In genomic region chr11:47314992-47315391, GRCh38 we compare ENCODE assay signal across 20 cellular contexts. TPM values are rescaled to one million over a fixed set of nuclear protein-coding genes. Genes with fewer than 3 reads are reported as not detected.
DNase-seq lines count a peak whose midpoint lies in the region; ATAC-seq and TF ChIP-seq lines count a peak whose summit lies in the region.
"Had no signal": no experiment of that assay in that cellular context is flagged by ENCODE, and none has a peak within 500 bp of the region (broad histone marks: within the 10 kb centered on the region; RNA-seq: fewer than 3 reads in every experiment).

No MANE protein-coding gene starts in this region.

- no peak overlapping the region for H3K4me3 ChIP-seq in BJ (ENCODE audit: low read depth, low read length)
- no peak overlapping the region for H3K4me3 ChIP-seq in BE2C (ENCODE audit: low read depth, low read length)
- H3K4me3 ChIP-seq: BLaER1, GM23338, K562 had no signal

- POLR2A ChIA-PET in BJ (lab: Charles Lee), result no interaction called here

- TF ChIP-seq CTCF in BJ (IDR thresholded peaks at IDR 0.05; ENCODE audit: insufficient read depth, low read depth, low read length), result no peak
- no peak for TF ChIP-seq CTCF in BE2C (IDR thresholded peaks at IDR 0.05; ENCODE audit: low read depth, low read length)

- H3K27me3 ChIP-seq in BJ (ENCODE audit: control insufficient read depth, insufficient read depth, low read length) (no peaks in the 10 kb centered on the region), BE2C (no peaks in the 10 kb centered on the region)
- H3K27me3 ChIP-seq: BLaER1 had no signal

- H3K9me3 Mint-ChIP-seq in activated naive CD8-positive, alpha-beta T cell treated with anti-CD3 and anti-CD28 coated beads for 36 hours, result no peaks in the 10 kb centered on the region
- H3K9me3 Mint-ChIP-seq: CD4-positive, alpha-beta memory T cell; GM23338 had no signal

- H3K36me3 ChIP-seq in BJ (ENCODE audit: control insufficient read depth, insufficient read depth, low read length) (peaks cover 8% of the 10 kb centered on the region), BE2C (no peaks in the 10 kb centered on the region; the same call in 1 of the 2 replicates)

- no peak overlapping the region for H3K4me3 Mint-ChIP-seq in activated naive CD8-positive, alpha-beta T cell treated with anti-CD3 and anti-CD28 coated beads for 36 hours
- H3K4me3 Mint-ChIP-seq: CD4-positive, alpha-beta memory T cell; GM23338 had no signal

- CTCF ChIA-PET in BJ (lab: Yijun Ruan, JAX), result interaction anchor here (0.6 to 0.7 kb wide), 3 partner anchors 14 to 52 kb away, joined by 3 read pairs; no protein-coding TSS in a partner anchor

- H3K27ac Mint-ChIP-seq in activated naive CD8-positive, alpha-beta T cell treated with anti-CD3 and anti-CD28 coated beads for 36 hours, result no peak overlapping the region
- H3K27ac Mint-ChIP-seq: GM23338 had no signal

- H3K4me1 ChIP-seq in BE2C, result no peaks in the 10 kb centered on the region
- H3K4me1 ChIP-seq: BLaER1 had no signal

- peaks cover 10% of the 10 kb centered on the region for H3K36me3 Mint-ChIP-seq in activated naive CD8-positive, alpha-beta T cell treated with anti-CD3 and anti-CD28 coated beads for 36 hours

- DNase-seq in BJ (ENCODE audit: low read depth), result peak; percentile 35
- DNase-seq in GM04504 (ENCODE audit: low read depth), result peak; percentile 61
- peak; percentile 65 for DNase-seq in mesenteric fat pad (ENCODE audit: low spot score)
- no peak for DNase-seq in activated naive CD8-positive, alpha-beta T cell treated with anti-CD3 and anti-CD28 coated beads for 36 hours
- DNase-seq in BE2C, result no peak
- no peak for DNase-seq in MV-4-11 (lab: John Stamatoyannopoulos, UW)
- DNase-seq in NCI-H187 treated with DMSO at 0.1 percent for 48 hours (lab: John Stamatoyannopoulos, UW), result no peak
- DNase-seq: ACHN; CD4-positive, alpha-beta memory T cell; NCI-H1417; NCI-H187; NCI-H2227 treated with DMSO at 0.1 percent for 48 hours; NCI-H510A treated with DMSO at 0.1 percent for 48 hours; NCI-H774 had no signal

- H3K9me3 ChIP-seq in BE2C, result no peaks in the 10 kb centered on the region
- H3K9me3 ChIP-seq: BLaER1 had no signal

- peak; percentile 39; the same call in 1 of the 3 replicates for ATAC-seq in SK-N-SH treated with all-trans-retinoic acid at 6 μM for 48 hours
- ATAC-seq: GM23338, HCT116, K562, Right ventricle myocardium inferior had no signal

- no peaks in the 10 kb centered on the region for H3K27me3 Mint-ChIP-seq in activated naive CD8-positive, alpha-beta T cell treated with anti-CD3 and anti-CD28 coated beads for 36 hours
- H3K27me3 Mint-ChIP-seq: CD4-positive, alpha-beta memory T cell had no signal

- peaks cover 6% of the 10 kb centered on the region for H3K4me1 Mint-ChIP-seq in activated naive CD8-positive, alpha-beta T cell treated with anti-CD3 and anti-CD28 coated beads for 36 hours
- H3K4me1 Mint-ChIP-seq: GM23338 had no signal

TF ChIP-seq in SK-N-SH treated with all-trans-retinoic acid at 6 μM for 48 hours, 23 proteins besides CTCF, POLR2A, EP300 and RAD21:
- TF ChIP-seq ARNTL (CRISPR knock-in tag; IDR thresholded peaks at IDR 0.05; ENCODE audit: borderline replicate concordance, low read depth), result no peak
- no peak for TF ChIP-seq TCF4 (CRISPR knock-in tag; IDR thresholded peaks at IDR 0.05; ENCODE audit: borderline replicate concordance)
- no peak for TF ChIP-seq TOX (CRISPR knock-in tag; IDR thresholded peaks at IDR 0.05; ENCODE audit: borderline replicate concordance)
- TF ChIP-seq GLIS3 (CRISPR knock-in tag; IDR thresholded peaks at IDR 0.05), result no peak
- TF ChIP-seq CSDC2 (CRISPR knock-in tag; IDR thresholded peaks at IDR 0.05), result no peak
- TF ChIP-seq RARB (CRISPR knock-in tag; IDR thresholded peaks at IDR 0.05), result no peak
- TF ChIP-seq CSRNP3 (CRISPR knock-in tag; IDR thresholded peaks at IDR 0.05), result no peak
- TF ChIP-seq OSR1 (CRISPR knock-in tag; IDR thresholded peaks at IDR 0.05), result no peak
- TF ChIP-seq ZFP30 (CRISPR knock-in tag; IDR thresholded peaks at IDR 0.05), result no peak

RNA-seq across cellular contexts. Expression of gene MYBPC3, which starts 37.5 kb away (rescaled TPM):
- polyA plus RNA-seq in BJ (2011; rRNA removed), result not detected in 2 replicates
- not detected in 2 replicates for polyA minus RNA-seq in BJ (2011; rRNA and poly(A)+ RNA removed)
- total RNA-seq in mesenteric fat pad, result 0.48 TPM
- total RNA-seq in activated naive CD8-positive, alpha-beta T cell treated with anti-CD3 and anti-CD28 coated beads for 36 hours, result not detected
- polyA plus RNA-seq in BE2C (2012; ENCODE audit: insufficient read depth, insufficient read length, low read depth), result 0.20 TPM
- total RNA-seq: CD4-positive, alpha-beta memory T cell; GM23338; K562 had no signal
- polyA plus RNA-seq: CD4-positive, alpha-beta memory T cell; GM23338 had no signal

RNA-seq across cellular contexts. Expression of gene MADD, which starts 45.1 kb away (rescaled TPM):
- 15.4 and 19.8 TPM in 2 replicates for polyA plus RNA-seq in BJ (2011; rRNA removed)
- 40.6 and 46.1 TPM in 2 replicates for polyA minus RNA-seq in BJ (2011; rRNA and poly(A)+ RNA removed)
- 35.7 TPM for total RNA-seq in mesenteric fat pad
- 10 to 100 TPM; 50.9 to 51.2 TPM for total RNA-seq in activated naive CD8-positive, alpha-beta T cell treated with anti-CD3 and anti-CD28 coated beads for 36 hours
- 47.1 TPM for polyA plus RNA-seq in BE2C (2012; ENCODE audit: insufficient read depth, insufficient read length, low read depth)

RNA-seq across cellular contexts. Expression of gene NR1H3, which starts 57.2 kb away (rescaled TPM):
- polyA plus RNA-seq in BJ (2011; rRNA removed), result 20.7 and 25.9 TPM in 2 replicates
- 14.9 and 27.7 TPM in 2 replicates for polyA minus RNA-seq in BJ (2011; rRNA and poly(A)+ RNA removed)
- 73.2 TPM for total RNA-seq in mesenteric fat pad
- 1 to 10 TPM; 8.1 to 8.2 TPM for total RNA-seq in activated naive CD8-positive, alpha-beta T cell treated with anti-CD3 and anti-CD28 coated beads for 36 hours
- 5.2 TPM for polyA plus RNA-seq in BE2C (2012; ENCODE audit: insufficient read depth, insufficient read length, low read depth)

Comparison
In these comparisons a context has a peak if more than half of its experiments do, and no peak if none do; other contexts are left out.
1. DNase-seq: peak in BJ (single experiment), GM04504 (single experiment) and mesenteric fat pad (single experiment); none in activated naive CD8-positive, alpha-beta T cell treated with anti-CD3 and anti-CD28 coated beads for 36 hours (single experiment), BE2C (single experiment), MV-4-11 (single experiment) and NCI-H187 treated with DMSO at 0.1 percent for 48 hours (single experiment).